2 cellular contexts compared by ENCODE assay signal in the genomic region with DNA sequence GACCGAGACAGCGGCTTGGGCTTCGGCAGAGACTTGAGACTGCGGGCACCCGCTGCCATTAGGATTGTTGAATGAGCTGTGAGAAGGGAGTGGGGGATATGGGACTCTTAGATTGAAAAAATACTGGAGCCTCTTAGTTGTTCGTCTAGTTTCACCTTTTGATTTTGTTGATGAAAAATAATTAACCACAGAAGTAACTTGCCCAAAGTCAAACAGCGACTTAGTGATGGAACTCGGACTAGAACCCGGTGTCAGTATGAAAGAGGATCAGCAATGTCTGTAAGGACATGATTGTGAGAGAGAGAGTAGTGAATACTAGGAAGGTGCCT.
TF ChIP-seq lines count a peak whose summit lies in the region.

No MANE protein-coding gene starts in this region.

TF ChIP-seq in GM12878, 131 proteins besides CTCF, POLR2A, EP300 and RAD21:
- TF ChIP-seq NKRF (conservative IDR thresholded peaks at IDR 0.05) (peak; percentile 34; the same call in 1 of the 2 replicates), TAF1 (IDR thresholded peaks at IDR 0.05; ENCODE audit: borderline replicate concordance, low read depth, low read length) (peak; percentile 87), ASH2L (IDR thresholded peaks at IDR 0.05; ENCODE audit: borderline replicate concordance, low read depth) (no peak), CEBPZ (IDR thresholded peaks at IDR 0.05; ENCODE audit: low read depth, low read length) (no peak), IRF4 (IDR thresholded peaks at IDR 0.05; ENCODE audit: low read depth, low read length) (no peak), SMC3 (IDR thresholded peaks at IDR 0.05; ENCODE audit: borderline replicate concordance, low read length) (no peak), MTA2 (IDR thresholded peaks at IDR 0.05; ENCODE audit: low read depth) (peak; percentile 6; the same call in 1 of the 2 replicates)
TF ChIP-seq in GM12878: peak in this region for 3.

TF ChIP-seq in HepG2, 621 proteins besides CTCF, POLR2A, EP300 and RAD21:
- 0 out of 2 replicates have a peak, but pooled peaks have one; percentile 4 for TF ChIP-seq SOX5 (CRISPR knock-in tag; IDR thresholded peaks at IDR 0.05; ENCODE audit: borderline replicate concordance)
- no peak for TF ChIP-seq JDP2 (CRISPR knock-in tag; IDR thresholded peaks at IDR 0.05; ENCODE audit: borderline replicate concordance)
- TF ChIP-seq TEAD2 (CRISPR knock-in tag; IDR thresholded peaks at IDR 0.05): no peak
- no peak for TF ChIP-seq FIP1L1 (IDR thresholded peaks at IDR 0.05; ENCODE audit: borderline replicate concordance, insufficient read depth, low read depth, low read length)
- TF ChIP-seq TAF1 (CRISPR knock-in tag; IDR thresholded peaks at IDR 0.05): peak; percentile 49
- TF ChIP-seq ERF (CRISPR knock-in tag; IDR thresholded peaks at IDR 0.05): 0 out of 2 replicates have a peak, but pooled peaks have one; percentile 7
- no peak for TF ChIP-seq PAWR (CRISPR knock-in tag; IDR thresholded peaks at IDR 0.05; ENCODE audit: borderline replicate concordance)
- peak; percentile 17 for TF ChIP-seq NR2C2 (CRISPR knock-in tag; IDR thresholded peaks at IDR 0.05; ENCODE audit: borderline replicate concordance)
- TF ChIP-seq KDM5A (IDR thresholded peaks at IDR 0.05; ENCODE audit: borderline replicate concordance, low read length): peak; percentile 70; the same call in 1 of the 2 replicates
- TF ChIP-seq SRSF4 (IDR thresholded peaks at IDR 0.05; ENCODE audit: low read depth, low read length, poor library complexity, severe bottlenecking): no peak
- TF ChIP-seq GFI1 (CRISPR knock-in tag; IDR thresholded peaks at IDR 0.05; ENCODE audit: borderline replicate concordance): no peak
- TF ChIP-seq, protein P1, sequence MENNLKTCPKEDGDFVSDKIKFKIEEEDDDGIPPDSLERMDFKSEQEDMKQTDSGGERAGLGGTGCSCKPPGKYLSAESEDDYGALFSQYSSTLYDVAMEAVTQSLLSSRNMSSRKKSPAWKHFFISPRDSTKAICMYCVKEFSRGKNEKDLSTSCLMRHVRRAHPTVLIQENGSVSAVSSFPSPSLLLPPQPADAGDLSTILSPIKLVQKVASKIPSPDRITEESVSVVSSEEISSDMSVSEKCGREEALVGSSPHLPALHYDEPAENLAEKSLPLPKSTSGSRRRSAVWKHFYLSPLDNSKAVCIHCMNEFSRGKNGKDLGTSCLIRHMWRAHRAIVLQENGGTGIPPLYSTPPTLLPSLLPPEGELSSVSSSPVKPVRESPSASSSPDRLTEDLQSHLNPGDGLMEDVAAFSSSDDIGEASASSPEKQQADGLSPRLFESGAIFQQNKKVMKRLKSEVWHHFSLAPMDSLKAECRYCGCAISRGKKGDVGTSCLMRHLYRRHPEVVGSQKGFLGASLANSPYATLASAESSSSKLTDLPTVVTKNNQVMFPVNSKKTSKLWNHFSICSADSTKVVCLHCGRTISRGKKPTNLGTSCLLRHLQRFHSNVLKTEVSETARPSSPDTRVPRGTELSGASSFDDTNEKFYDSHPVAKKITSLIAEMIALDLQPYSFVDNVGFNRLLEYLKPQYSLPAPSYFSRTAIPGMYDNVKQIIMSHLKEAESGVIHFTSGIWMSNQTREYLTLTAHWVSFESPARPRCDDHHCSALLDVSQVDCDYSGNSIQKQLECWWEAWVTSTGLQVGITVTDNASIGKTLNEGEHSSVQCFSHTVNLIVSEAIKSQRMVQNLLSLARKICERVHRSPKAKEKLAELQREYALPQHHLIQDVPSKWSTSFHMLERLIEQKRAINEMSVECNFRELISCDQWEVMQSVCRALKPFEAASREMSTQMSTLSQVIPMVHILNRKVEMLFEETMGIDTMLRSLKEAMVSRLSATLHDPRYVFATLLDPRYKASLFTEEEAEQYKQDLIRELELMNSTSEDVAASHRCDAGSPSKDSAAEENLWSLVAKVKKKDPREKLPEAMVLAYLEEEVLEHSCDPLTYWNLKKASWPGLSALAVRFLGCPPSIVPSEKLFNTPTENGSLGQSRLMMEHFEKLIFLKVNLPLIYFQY (CRISPR knock-in tag; IDR thresholded peaks at IDR 0.05; ENCODE audit: borderline replicate concordance): no peak
- TF ChIP-seq POLR2G (IDR thresholded peaks at IDR 0.05; ENCODE audit: low read depth, low read length): no peak
- no peak for TF ChIP-seq ZNF724P (CRISPR knock-in tag; IDR thresholded peaks at IDR 0.05; ENCODE audit: borderline replicate concordance)
- no peak for TF ChIP-seq NBN (conservative IDR thresholded peaks at IDR 0.05)
- TF ChIP-seq ZNF562 (CRISPR knock-in tag; IDR thresholded peaks at IDR 0.05; ENCODE audit: borderline replicate concordance): no peak
- no peak for TF ChIP-seq ZFP41 (CRISPR knock-in tag; IDR thresholded peaks at IDR 0.05; ENCODE audit: borderline replicate concordance)
- peak in 1 of 2 experiments; percentile 26; a peak in 1 of 4 replicates for TF ChIP-seq REST (IDR thresholded peaks at IDR 0.05; ENCODE audit: borderline replicate concordance in 1 of 2, low read depth in 1 of 2, low read length in 2 of 2)
- TF ChIP-seq MATR3 (CRISPR knock-in tag; IDR thresholded peaks at IDR 0.05): no peak
- no peak for TF ChIP-seq HES4 (CRISPR knock-in tag; IDR thresholded peaks at IDR 0.05; ENCODE audit: borderline replicate concordance)
- 0 out of 2 replicates have a peak, but pooled peaks have one; percentile 7 for TF ChIP-seq MEF2D (CRISPR knock-in tag; IDR thresholded peaks at IDR 0.05)
- TF ChIP-seq PLSCR1 (CRISPR knock-in tag; IDR thresholded peaks at IDR 0.05; ENCODE audit: borderline replicate concordance): no peak
- 0 out of 2 replicates have a peak, but pooled peaks have one; percentile 2 for TF ChIP-seq ARNT2 (CRISPR knock-in tag; IDR thresholded peaks at IDR 0.05; ENCODE audit: low read depth)
- TF ChIP-seq ZSCAN9 (CRISPR knock-in tag; IDR thresholded peaks at IDR 0.05; ENCODE audit: borderline replicate concordance): no peak
- TF ChIP-seq ZNF574 (CRISPR knock-in tag; IDR thresholded peaks at IDR 0.05): no peak
- no peak for TF ChIP-seq ZNF274 (CRISPR knock-in tag; IDR thresholded peaks at IDR 0.05)
- TF ChIP-seq XRCC5 (optimal IDR thresholded peaks at IDR 0.05; ENCODE audit: low read length): peak; percentile 9
